8 cellular contexts compared by ENCODE assay signal in the genomic region with DNA sequence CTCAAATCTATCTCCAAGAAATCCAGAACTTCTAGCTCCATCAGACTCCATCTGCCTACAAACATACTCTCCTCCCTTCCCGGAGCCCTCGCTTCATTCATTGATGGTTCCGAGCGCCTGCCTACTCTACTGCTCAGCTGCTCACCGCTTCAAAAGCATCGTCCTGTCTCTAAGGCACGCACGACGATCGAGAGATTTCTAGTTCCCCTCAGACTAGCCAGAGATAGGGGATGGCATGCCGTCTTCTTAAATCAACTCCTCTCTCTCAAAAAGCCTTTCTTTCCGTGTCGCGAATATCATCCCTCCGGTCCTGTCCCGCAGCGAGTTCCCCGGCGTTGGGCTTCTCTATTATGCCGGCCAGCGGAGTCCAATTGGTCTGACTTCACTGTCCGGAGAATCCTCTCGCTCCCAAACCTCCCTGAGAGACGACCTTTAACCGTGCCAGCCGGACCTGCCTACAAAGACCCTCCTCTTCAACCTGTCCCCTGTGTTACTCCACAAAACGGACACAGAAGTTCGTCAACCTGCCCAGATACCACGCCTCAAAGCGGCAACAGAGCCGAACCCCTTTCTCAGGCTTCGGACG. TPM values are rescaled to one million over a fixed set of nuclear protein-coding genes. Genes with fewer than 3 reads are reported as not detected.
DNase-seq lines count a peak whose midpoint lies in the region; ATAC-seq, FAIRE-seq and TF ChIP-seq lines count a peak whose summit lies in the region.

No MANE protein-coding gene starts in this region.

- peaks cover 59% of the 10 kb centered on the region for H3K79me2 ChIP-seq in GM12878 (ENCODE audit: control insufficient read depth, insufficient read depth, low read length)

- intact Hi-C loops in GM12878 (cut with micrococcal nuclease; ENCODE audit: unreplicated experiment) (no loop called here), left colon (cut with DNase I, micrococcal nuclease) (no loop called here)

- peak overlapping the region; percentile 86 for H2AFZ ChIP-seq in GM12878 (ENCODE audit: control insufficient read depth, low read depth, low read length)

- no peaks in the 10 kb centered on the region for H4K20me1 ChIP-seq in GM12878 (ENCODE audit: control insufficient read depth, insufficient read depth)

- DNase-seq in NCI-H2029 treated with DMSO at 0.1 percent for 48 hours (lab: John Stamatoyannopoulos, UW) (peak; percentile 5), NCI-H2029 (lab: John Stamatoyannopoulos, UW) (no peak), NCI-H146 (lab: John Stamatoyannopoulos, UW) (peak; percentile 52), GM12878 (ENCODE audit: low read depth, low spot score) (no peak), left colon (peak in 1 of 2 donors; percentile 32), suprapubic skin (ENCODE audit: low spot score in 2 of 2) (no peak)

- no peaks in the 10 kb centered on the region for H3K9me3 ChIP-seq in GM12878 (replicated peaks; ENCODE audit: control insufficient read depth, insufficient read depth, low read length)
- H3K9me3 ChIP-seq in suprapubic skin = no peaks in the 10 kb centered on the region

- FAIRE-seq in GM12878 (lab: Jason Lieb, UNC) = no peak

- H3K4me3 ChIP-seq in GM12878 = peak overlapping the region; percentile 99
- peak overlapping the region; percentile 92 for H3K4me3 ChIP-seq in suprapubic skin

- in situ Hi-C loops in GM12878 (cut with MboI) = no loop called here

- TF ChIP-seq CTCF in GM12878 (IDR thresholded peaks at IDR 0.05 in 2 of 3, conservative IDR thresholded peaks at IDR 0.05 in 1 of 3; ENCODE audit: control insufficient read depth in 2 of 3, extremely low read depth in 1 of 3, insufficient read depth in 1 of 3, low read depth in 3 of 3, low read length in 3 of 3) = no peak
- TF ChIP-seq CTCF in suprapubic skin (IDR thresholded peaks at IDR 0.05) = no peak

- WGBS in GM12878 (ENCODE audit: insufficient coverage, insufficient replicate concordance, low lambda C conversion rate, missing lambda C conversion rate) = 1% methylated on average over 33 of the region's 33 CpGs
- WGBS in suprapubic skin = 1% methylated on average over 33 of the region's 33 CpGs

- H3K27me3 ChIP-seq in GM12878 (replicated peaks in 1 of 2; ENCODE audit: control insufficient read depth in 2 of 2, insufficient read depth in 2 of 2, low read length in 1 of 2) (no peaks in the 10 kb centered on the region), suprapubic skin (no peaks in the 10 kb centered on the region)

- RAD21 ChIA-PET in GM12878 (lab: Charles Lee; ENCODE audit: unreplicated experiment) = interaction anchor here (0.8 to 3.3 kb wide), 17 partner anchors 8 to 198 kb away, joined by 3 to 27 read pairs (median 5); a partner anchor contains a TSS

- CTCF ChIA-PET in GM12878 (lab: Yijun Ruan, JAX) = interaction anchor here (0.8 to 4.4 kb wide), 9 partner anchors 15 to 174 kb away, joined by 3 to 56 read pairs (median 5); a partner anchor contains a TSS

- no peak for TF ChIP-seq POLR2A in GM12878 (IDR thresholded peaks at IDR 0.05; ENCODE audit: low read depth, low read length)
- no peak for TF ChIP-seq POLR2A in suprapubic skin (IDR thresholded peaks at IDR 0.05)

- SMC1A ChIA-PET in GM12878 (lab: Charles Lee; ENCODE audit: uncharacterized antibody, unreplicated experiment) = interaction anchor here (1.0 to 2.2 kb wide), 10 partner anchors 14 to 464 kb away, joined by 3 to 14 read pairs (median 5); a partner anchor contains a TSS

- H3K27ac ChIP-seq in GM12878 (ENCODE audit: control insufficient read depth, insufficient read depth) (peak overlapping the region; percentile 93), suprapubic skin (peak overlapping the region; percentile 69)

- BruUV-seq in GM12878 (replicated peaks; lab: Mats Ljungman, UMichigan) = TSS peak; percentile 86

- ATAC-seq in GM12878 (peak; percentile 26), left colon (peak; percentile 1), HG02884 (IDR thresholded peaks at IDR 0.05; ENCODE audit: unreplicated experiment) (no peak), HG03565 (IDR thresholded peaks at IDR 0.05; ENCODE audit: unreplicated experiment) (no peak)

- H3K36me3 ChIP-seq in GM12878 (ENCODE audit: control insufficient read depth in 2 of 2, insufficient read depth in 2 of 2, low read length in 1 of 2) (peaks cover 14 to 38% of the 10 kb centered on the region in 2 experiments), suprapubic skin (peaks cover 52% of the 10 kb centered on the region)

- TF ChIP-seq EP300 in GM12878 (IDR thresholded peaks at IDR 0.05; ENCODE audit: borderline replicate concordance in 1 of 2, control insufficient read depth in 1 of 2, low read depth in 2 of 2, low read length in 2 of 2) = no peak
- TF ChIP-seq EP300 in suprapubic skin (IDR thresholded peaks at IDR 0.05) = no peak

- peak overlapping the region; percentile 80 for H3K4me2 ChIP-seq in GM12878 (ENCODE audit: control insufficient read depth, insufficient read depth)

- POLR2A ChIA-PET in GM12878 (lab: Charles Lee) = interaction anchor here (0.6 to 5.0 kb wide), 28 partner anchors 8 to 198 kb away, joined by 3 to 37 read pairs (median 5); a partner anchor contains a TSS

- no peak for TF ChIP-seq RAD21 in GM12878 (IDR thresholded peaks at IDR 0.05; ENCODE audit: insufficient read depth, low read depth, low read length)

- peaks cover 24% of the 10 kb centered on the region for H3K4me1 ChIP-seq in GM12878 (ENCODE audit: control insufficient read depth, insufficient read depth, low read length)
- peaks cover 51% of the 10 kb centered on the region for H3K4me1 ChIP-seq in suprapubic skin

- peak overlapping the region; percentile 98 for H3K9ac ChIP-seq in GM12878 (ENCODE audit: control insufficient read depth, insufficient read depth, low read length)

RNA-seq across cellular contexts. Expression of a gene that starts 0.6 kb away (rescaled TPM):
- 270 and 284 TPM in 2 replicates for total RNA-seq in GM12878 (2013; cell fraction: nucleolus; rRNA removed)
- total RNA-seq in GM12878 (2014; rRNA removed) = 2,512 and 2,611 TPM in 2 replicates
- total RNA-seq in GM12878 (2014; rRNA removed; fragmentation: Illumina TruSeq; extraction: Trizol) = 2,491 and 2,551 TPM in 2 replicates
- total RNA-seq in GM12878 (2021) = 2,218 and 2,306 TPM in 2 replicates
- 2,168 TPM for polyA plus RNA-seq in GM12878 (2011; ENCODE audit: low read depth)
- 1,766 and 2,335 TPM in 2 replicates for polyA plus RNA-seq in GM12878 (2011; rRNA removed)
- 2,704 and 2,784 TPM in 2 replicates for polyA plus RNA-seq in GM12878 (2011; cell fraction: cytosol; rRNA removed)
- 719 and 1,009 TPM in 2 replicates for polyA plus RNA-seq in GM12878 (2011; cell fraction: nucleus; rRNA removed)
- 2,616 and 3,065 TPM in 2 replicates for polyA plus RNA-seq in GM12878 (2012)
- 2,336 and 2,739 TPM in 2 replicates for polyA plus RNA-seq in GM12878 (2014; fragmentation: Illumina TruSeq; extraction: Trizol)
- polyA plus RNA-seq in GM12878 (2014; fragmentation: Nextera tagmentation; extraction: Ambion mirVana) = 1,000 to 10,000 TPM; 1,227 to 1,233 TPM
- polyA plus RNA-seq in GM12878 (2014; rRNA removed) = 2,498 and 2,961 TPM in 2 replicates
- polyA plus RNA-seq in GM12878 (2016; fragmentation: Nextera tagmentation; extraction: Ambion mirVana) = 100 to 1,000 TPM; 850 to 912 TPM
- 1,401 and 2,150 TPM in 2 replicates for polyA minus RNA-seq in GM12878 (2011; rRNA and poly(A)+ RNA removed)
- 694 and 779 TPM in 2 replicates for polyA minus RNA-seq in GM12878 (2011; cell fraction: cytosol; rRNA and poly(A)+ RNA removed)
- polyA minus RNA-seq in GM12878 (2011; cell fraction: nucleus; rRNA and poly(A)+ RNA removed) = 161 and 187 TPM in 2 replicates
- total RNA-seq in left colon = 1,000 to 10,000 TPM; 1,192 to 1,207 TPM
- 1,000 to 10,000 TPM; 1,221 to 2,946 (median 2,495) TPM for total RNA-seq in suprapubic skin

RNA-seq across cellular contexts. Expression of a gene that starts 18.2 kb away (rescaled TPM):
- total RNA-seq in GM12878 (2013; cell fraction: nucleolus; rRNA removed) = 19.1 and 19.7 TPM in 2 replicates
- total RNA-seq in GM12878 (2014; rRNA removed) (12.1 and 12.3 TPM in 2 replicates), GM12878 (2014; rRNA removed; fragmentation: Illumina TruSeq; extraction: Trizol) (6.9 and 8.3 TPM in 2 replicates), GM12878 (2021) (26.6 and 28.4 TPM in 2 replicates), left colon (10 to 100 TPM; 14.0 to 14.7 TPM), suprapubic skin (10 to 100 TPM in 3 of 4 donors, 1 to 10 TPM in 1; 8.0 to 16.3 (median 12.5) TPM)
- 6.9 TPM for polyA plus RNA-seq in GM12878 (2011; ENCODE audit: low read depth)
- polyA plus RNA-seq in GM12878 (2011; rRNA removed) (12.0 and 18.4 TPM in 2 replicates), GM12878 (2014; fragmentation: Illumina TruSeq; extraction: Trizol) (9.5 and 14.0 TPM in 2 replicates), GM12878 (2014; fragmentation: Nextera tagmentation; extraction: Ambion mirVana) (1 to 10 TPM; 1.1 to 1.4 TPM), GM12878 (2014; rRNA removed) (19.4 and 22.7 TPM in 2 replicates), GM12878 (2016; fragmentation: Nextera tagmentation; extraction: Ambion mirVana) (10 to 100 TPM; 26.9 to 29.9 TPM)
- 16.6 and 19.8 TPM in 2 replicates for polyA plus RNA-seq in GM12878 (2011; cell fraction: cytosol; rRNA removed)
- 47.4 and 48.5 TPM in 2 replicates for polyA plus RNA-seq in GM12878 (2011; cell fraction: nucleus; rRNA removed)
- 15.7 and 18.2 TPM in 2 replicates for polyA plus RNA-seq in GM12878 (2012)
- 8.8 and 10.6 TPM in 2 replicates for polyA minus RNA-seq in GM12878 (2011; rRNA and poly(A)+ RNA removed)
- polyA minus RNA-seq in GM12878 (2011; cell fraction: cytosol; rRNA and poly(A)+ RNA removed) = 3.5 and 4.5 TPM in 2 replicates
- polyA minus RNA-seq in GM12878 (2011; cell fraction: nucleus; rRNA and poly(A)+ RNA removed) = 5.6 and 7.2 TPM in 2 replicates

RNA-seq across cellular contexts. Expression of a gene that starts 26.5 kb away (rescaled TPM):
- 162 and 186 TPM in 2 replicates for total RNA-seq in GM12878 (2013; cell fraction: nucleolus; rRNA removed)
- total RNA-seq in GM12878 (2014; rRNA removed) = 44.4 and 46.6 TPM in 2 replicates
- 43.5 and 49.6 TPM in 2 replicates for total RNA-seq in GM12878 (2014; rRNA removed; fragmentation: Illumina TruSeq; extraction: Trizol)
- total RNA-seq in GM12878 (2021) = 90.0 and 90.3 TPM in 2 replicates
- 6.6 TPM for polyA plus RNA-seq in GM12878 (2011; ENCODE audit: low read depth)
- 12.7 and 16.1 TPM in 2 replicates for polyA plus RNA-seq in GM12878 (2011; rRNA removed)
- 8.2 and 13.2 TPM in 2 replicates for polyA plus RNA-seq in GM12878 (2011; cell fraction: cytosol; rRNA removed)
- 28.2 and 31.7 TPM in 2 replicates for polyA plus RNA-seq in GM12878 (2011; cell fraction: nucleus; rRNA removed)
- 8.0 and 14.1 TPM in 2 replicates for polyA plus RNA-seq in GM12878 (2012)
- 42.3 and 53.4 TPM in 2 replicates for polyA plus RNA-seq in GM12878 (2014; fragmentation: Illumina TruSeq; extraction: Trizol)
- 1 to 10 TPM in 1 of 2 experiments, under 1 TPM in 1; 0.76 to 1.2 TPM for polyA plus RNA-seq in GM12878 (2014; fragmentation: Nextera tagmentation; extraction: Ambion mirVana)
- 22.5 and 23.5 TPM in 2 replicates for polyA plus RNA-seq in GM12878 (2014; rRNA removed)
- polyA plus RNA-seq in GM12878 (2016; fragmentation: Nextera tagmentation; extraction: Ambion mirVana) = 10 to 100 TPM; 11.8 to 16.4 TPM
- 41.7 and 48.2 TPM in 2 replicates for polyA minus RNA-seq in GM12878 (2011; rRNA and poly(A)+ RNA removed)
- polyA minus RNA-seq in GM12878 (2011; cell fraction: cytosol; rRNA and poly(A)+ RNA removed) = 26.6 and 27.7 TPM in 2 replicates
- polyA minus RNA-seq in GM12878 (2011; cell fraction: nucleus; rRNA and poly(A)+ RNA removed) = 15.3 and 15.4 TPM in 2 replicates
- 100 to 1,000 TPM; 629 to 631 TPM for total RNA-seq in left colon
- 1,000 to 10,000 TPM; 1,174 to 1,475 (median 1,322) TPM for total RNA-seq in suprapubic skin

RNA-seq across cellular contexts. Expression of a gene that starts 28.6 kb away (rescaled TPM):
- 68.4 and 79.3 TPM in 2 replicates for total RNA-seq in GM12878 (2013; cell fraction: nucleolus; rRNA removed)
- total RNA-seq in GM12878 (2014; rRNA removed) (195 and 201 TPM in 2 replicates), GM12878 (2014; rRNA removed; fragmentation: Illumina TruSeq; extraction: Trizol) (174 and 178 TPM in 2 replicates), GM12878 (2021) (189 and 196 TPM in 2 replicates), left colon (10 to 100 TPM; 84.5 to 96.6 TPM), suprapubic skin (100 to 1,000 TPM; 107 to 125 (median 110) TPM)
- 48.7 TPM for polyA plus RNA-seq in GM12878 (2011; ENCODE audit: low read depth)
- polyA plus RNA-seq in GM12878 (2011; rRNA removed) (43.2 and 53.2 TPM in 2 replicates), GM12878 (2014; fragmentation: Illumina TruSeq; extraction: Trizol) (198 and 201 TPM in 2 replicates), GM12878 (2014; fragmentation: Nextera tagmentation; extraction: Ambion mirVana) (1 to 10 TPM; 6.7 to 6.8 TPM), GM12878 (2014; rRNA removed) (135 and 137 TPM in 2 replicates), GM12878 (2016; fragmentation: Nextera tagmentation; extraction: Ambion mirVana) (10 to 100 TPM; 76.3 to 90.3 TPM)
- 68.6 and 69.6 TPM in 2 replicates for polyA plus RNA-seq in GM12878 (2011; cell fraction: cytosol; rRNA removed)
- polyA plus RNA-seq in GM12878 (2011; cell fraction: nucleus; rRNA removed) = 136 and 209 TPM in 2 replicates
- 75.6 and 111 TPM in 2 replicates for polyA plus RNA-seq in GM12878 (2012)
- 82.3 and 108 TPM in 2 replicates for polyA minus RNA-seq in GM12878 (2011; rRNA and poly(A)+ RNA removed)
- polyA minus RNA-seq in GM12878 (2011; cell fraction: cytosol; rRNA and poly(A)+ RNA removed) = 43.6 and 46.5 TPM in 2 replicates
- polyA minus RNA-seq in GM12878 (2011; cell fraction: nucleus; rRNA and poly(A)+ RNA removed) = 51.3 and 83.7 TPM in 2 replicates

RNA-seq across cellular contexts. Expression of a gene that starts 39.5 kb away (rescaled TPM):
- total RNA-seq in GM12878 (2013; cell fraction: nucleolus; rRNA removed) = 48.1 and 57.5 TPM in 2 replicates
- total RNA-seq in GM12878 (2014; rRNA removed) (22.5 and 23.9 TPM in 2 replicates), GM12878 (2014; rRNA removed; fragmentation: Illumina TruSeq; extraction: Trizol) (14.0 and 17.3 TPM in 2 replicates), GM12878 (2021) (69.8 and 82.5 TPM in 2 replicates), left colon (10 to 100 TPM; 45.4 to 57.9 TPM), suprapubic skin (10 to 100 TPM; 43.1 to 74.8 (median 55.8) TPM)
- polyA plus RNA-seq in GM12878 (2011; ENCODE audit: low read depth) = 19.2 TPM
- polyA plus RNA-seq in GM12878 (2011; rRNA removed) (18.4 and 27.1 TPM in 2 replicates), GM12878 (2014; fragmentation: Illumina TruSeq; extraction: Trizol) (16.3 and 21.9 TPM in 2 replicates), GM12878 (2014; fragmentation: Nextera tagmentation; extraction: Ambion mirVana) (1 to 10 TPM in 1 of 2 experiments, under 1 TPM in 1; 0.58 to 1.2 TPM), GM12878 (2014; rRNA removed) (45.7 and 61.0 TPM in 2 replicates), GM12878 (2016; fragmentation: Nextera tagmentation; extraction: Ambion mirVana) (10 to 100 TPM; 25.6 to 26.8 TPM)
- polyA plus RNA-seq in GM12878 (2011; cell fraction: cytosol; rRNA removed) = 25.4 and 33.5 TPM in 2 replicates
- 197 and 232 TPM in 2 replicates for polyA plus RNA-seq in GM12878 (2011; cell fraction: nucleus; rRNA removed)
- polyA plus RNA-seq in GM12878 (2012) = 42.2 and 48.7 TPM in 2 replicates
- 20.3 and 27.6 TPM in 2 replicates for polyA minus RNA-seq in GM12878 (2011; rRNA and poly(A)+ RNA removed)
- polyA minus RNA-seq in GM12878 (2011; cell fraction: cytosol; rRNA and poly(A)+ RNA removed) = 12.0 and 12.2 TPM in 2 replicates
- 22.6 and 35.8 TPM in 2 replicates for polyA minus RNA-seq in GM12878 (2011; cell fraction: nucleus; rRNA and poly(A)+ RNA removed)

Comparison
In these comparisons a context has a peak if more than half of its experiments do, and no peak if none do; other contexts are left out.
1. DNase-seq: peak in NCI-H2029 treated with DMSO at 0.1 percent for 48 hours (single experiment) and NCI-H146 (single experiment); none in NCI-H2029 (single experiment), GM12878 (single experiment) and suprapubic skin (0 of 2).
2. ATAC-seq: peak in GM12878 (single experiment) and left colon (single experiment); none in HG02884 (single experiment) and HG03565 (single experiment).